ENCODE assay signal across 20 cellular contexts in the genomic region with DNA sequence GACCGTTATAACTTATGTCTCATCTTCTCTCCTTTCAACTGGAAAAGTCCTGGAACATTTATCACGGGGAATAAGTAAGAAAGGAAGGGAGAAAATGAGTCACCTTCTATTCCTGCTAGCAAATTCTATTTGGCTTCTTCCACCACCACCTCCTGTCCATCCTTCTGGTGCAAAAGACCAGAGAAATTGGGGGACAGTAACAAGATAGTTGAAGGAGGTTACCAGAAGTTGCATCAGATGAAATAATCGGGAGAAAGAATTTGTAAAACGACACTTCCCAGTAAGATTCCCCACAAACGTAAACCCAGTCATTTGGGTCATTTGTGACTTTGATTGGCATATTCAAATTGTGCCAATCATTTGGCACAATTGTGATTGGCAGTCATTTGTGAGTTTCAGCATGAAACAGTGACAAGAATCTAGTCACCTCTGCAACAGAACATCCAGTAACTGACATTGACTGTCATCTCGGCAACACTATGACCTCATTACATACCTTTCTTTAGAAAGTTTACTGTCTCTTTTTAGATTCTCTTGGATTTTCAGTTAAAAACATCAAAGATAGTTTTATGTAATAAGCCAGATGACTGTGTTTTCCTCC. TPM values are rescaled to one million over a fixed set of nuclear protein-coding genes. Genes with fewer than 3 reads are reported as not detected.
DNase-seq lines count a peak whose midpoint lies in the region; ATAC-seq, FAIRE-seq and TF ChIP-seq lines count a peak whose summit lies in the region.
"Had no signal": no experiment of that assay in that cellular context is flagged by ENCODE, and none has a peak within 500 bp of the region (broad histone marks: within the 10 kb centered on the region; RNA-seq: fewer than 3 reads in every experiment).

No MANE protein-coding gene starts in this region.

- no peak overlapping the region for H2BK12ac ChIP-seq in H1 (ENCODE audit: low read depth, low read length)

- no peaks in the 10 kb centered on the region for H3K9me3 ChIP-seq in H1 (ENCODE audit: insufficient read depth in 2 of 2, low read depth in 1 of 2, low read length in 1 of 2)
- no peaks in the 10 kb centered on the region for H3K9me3 ChIP-seq in psoas muscle
- H3K9me3 ChIP-seq: body of pancreas, MG63, uterus had no signal

- H3K4me2 ChIP-seq in H1 (ENCODE audit: insufficient read depth in 1 of 2, low read depth in 2 of 2, low read length in 2 of 2): no peak overlapping the region

- peaks cover 2% of the 10 kb centered on the region for H3K9me3 Mint-ChIP-seq in chondrocyte (ENCODE audit: low read depth)
- H3K9me3 Mint-ChIP-seq: activated T-cell treated with anti-CD3 and anti-CD28 coated beads, Interleukin-2, amount 50 U/mL, for 24 hours; nephron progenitor cell had no signal

- H3K23ac ChIP-seq in H1 (ENCODE audit: insufficient read length): no peak overlapping the region

- 77% methylated on average over 6 of the region's 6 CpGs; no CpG with 5 or more reads in 1 of the 2 experiments for WGBS in H1 (ENCODE audit: extremely low coverage in 1 of 2, insufficient coverage in 1 of 2, insufficient read length in 1 of 2, insufficient replicate concordance in 2 of 2, low coverage in 1 of 2, low lambda C conversion rate in 2 of 2, missing lambda C conversion rate in 1 of 2), 2 experiments
- 29 to 55% (median 34%) methylated on average over 6 of the region's 6 CpGs for WGBS in psoas muscle, 3 donors

- H3K23me2 ChIP-seq in H1 (ENCODE audit: low read depth, low read length): no peaks in the 10 kb centered on the region; the same call in 1 of the 2 replicates

- H3K4ac ChIP-seq in H1 (replicated peaks; ENCODE audit: insufficient read length, low read depth, low read length): no peak overlapping the region

- H2BK15ac ChIP-seq in H1 (ENCODE audit: low read length): no peak overlapping the region

- H4K91ac ChIP-seq in H1 (replicated peaks; ENCODE audit: insufficient read length, low read length): no peak overlapping the region

- no peak overlapping the region for H2AK5ac ChIP-seq in H1 (ENCODE audit: low read depth, low read length)

- ATAC-seq in psoas muscle (peak; percentile 74 to 93 (median 87)), HG03571 (IDR thresholded peaks at IDR 0.05; ENCODE audit: unreplicated experiment) (no peak)
- ATAC-seq: activated CD4-positive, CD25-positive, alpha-beta regulatory T cell treated with anti-CD3 and anti-CD28 coated beads, Interleukin-2, amount 50 U/mL, for 24 hours; activated CD8-positive, alpha-beta T cell treated with anti-CD3 and anti-CD28 coated beads, Interleukin-2, amount 10 ng/mL, durations not matched to agents 7 days and 5 days; body of pancreas; left colon had no signal

- H2BK120ac ChIP-seq in H1 (replicated peaks; ENCODE audit: low read depth, low read length): no peak overlapping the region

- peaks cover 8% of the 10 kb centered on the region for H3K4me1 Mint-ChIP-seq in chondrocyte (ENCODE audit: low read depth)

- no peaks in the 10 kb centered on the region for H4K20me1 ChIP-seq in H1 (replicated peaks in 1 of 2; ENCODE audit: control insufficient read depth in 1 of 2, insufficient read depth in 2 of 2, low read length in 2 of 2)

- TF ChIP-seq CTCF in H1 (IDR thresholded peaks at IDR 0.05; ENCODE audit: control extremely low read depth in 1 of 3, insufficient read depth in 1 of 3, low read depth in 1 of 3, low read length in 3 of 3) (no peak), psoas muscle (IDR thresholded peaks at IDR 0.05) (no peak), chondrocyte (IDR thresholded peaks at IDR 0.05) (no peak)

- H3K4me3 ChIP-seq in H1 (ENCODE audit: extremely low read depth in 1 of 4, insufficient read depth in 2 of 4, low read depth in 3 of 4, low read length in 4 of 4): no peak overlapping the region
- no peak overlapping the region for H3K4me3 ChIP-seq in psoas muscle
- H3K4me3 ChIP-seq: body of pancreas, MG63, uterus had no signal

- H4K8ac ChIP-seq in H1 (ENCODE audit: extremely low read depth, insufficient read depth, low read length): no peak overlapping the region

- H3K27me3 Mint-ChIP-seq in chondrocyte (ENCODE audit: low read depth): no peaks in the 10 kb centered on the region
- H3K27me3 Mint-ChIP-seq: activated T-cell treated with anti-CD3 and anti-CD28 coated beads, Interleukin-2, amount 50 U/mL, for 24 hours had no signal

- H3K79me2 ChIP-seq in H1 (ENCODE audit: control insufficient read depth in 1 of 2, insufficient read depth in 2 of 2, low read length in 2 of 2): no peaks in the 10 kb centered on the region

- H2AFZ ChIP-seq in H1 (ENCODE audit: low read length): no peak overlapping the region

- no peak overlapping the region for H3K56ac ChIP-seq in H1 (replicated peaks; ENCODE audit: insufficient read length, low read depth, low read length)

- no peak overlapping the region for H3K4me3 Mint-ChIP-seq in chondrocyte (ENCODE audit: unreplicated experiment)
- H3K4me3 Mint-ChIP-seq: activated CD8-positive, alpha-beta T cell treated with anti-CD3 and anti-CD28 coated beads, Interleukin-2, amount 10 ng/mL, durations not matched to agents 7 days and 5 days; activated T-cell treated with anti-CD3 and anti-CD28 coated beads, Interleukin-2, amount 50 U/mL, for 24 hours; nephron progenitor cell had no signal

- intact Hi-C loops in psoas muscle (cut with DNase I): no loop called here

- FAIRE-seq in RCC 7860 (lab: Jason Lieb, UNC) (peak; percentile 71), H1 (lab: Jason Lieb, UNC) (no peak)

- TF ChIP-seq POLR2A in H1 (IDR thresholded peaks at IDR 0.05; ENCODE audit: control extremely low read depth in 1 of 2, low read depth in 2 of 2, low read length in 2 of 2): no peak

- H3K4me1 ChIP-seq in H1 (replicated peaks in 1 of 4; ENCODE audit: control insufficient read depth in 3 of 4, insufficient read depth in 4 of 4, low read length in 3 of 4) (no peaks in the 10 kb centered on the region; a peak in 1 of 7 replicates), psoas muscle (no peaks in the 10 kb centered on the region)
- H3K4me1 ChIP-seq: body of pancreas, uterus had no signal

- H3K27ac Mint-ChIP-seq in chondrocyte (ENCODE audit: unreplicated experiment): no peak overlapping the region
- H3K27ac Mint-ChIP-seq: activated CD8-positive, alpha-beta T cell treated with anti-CD3 and anti-CD28 coated beads, Interleukin-2, amount 10 ng/mL, durations not matched to agents 7 days and 5 days; activated T-cell treated with anti-CD3 and anti-CD28 coated beads, Interleukin-2, amount 50 U/mL, for 24 hours; nephron progenitor cell had no signal

- POLR2A ChIA-PET in H1 (lab: Charles Lee; ENCODE audit: partially characterized antibody): no interaction called here

- TF ChIP-seq EP300 in H1 (IDR thresholded peaks at IDR 0.05; ENCODE audit: borderline replicate concordance in 1 of 2, low read depth in 2 of 2, low read length in 2 of 2): no peak

- H3K36me3 ChIP-seq in H1 (ENCODE audit: control insufficient read depth in 2 of 4, insufficient read depth in 4 of 4, low read length in 3 of 4) (no peaks in the 10 kb centered on the region), psoas muscle (ENCODE audit: insufficient read depth in 1 of 2, low read depth in 1 of 2) (no peaks in the 10 kb centered on the region)
- H3K36me3 ChIP-seq: MG63, uterus had no signal

- no peaks in the 10 kb centered on the region for H3K27me3 ChIP-seq in H1 (replicated peaks in 1 of 4; ENCODE audit: control insufficient read depth in 3 of 4, extremely low read depth in 1 of 4, insufficient read depth in 3 of 4, low read length in 3 of 4)
- H3K27me3 ChIP-seq in psoas muscle (ENCODE audit: insufficient read depth in 3 of 3, low read length in 2 of 3): no peaks in the 10 kb centered on the region
- H3K27me3 ChIP-seq: body of pancreas, MG63, uterus had no signal

- H3K27ac ChIP-seq in H1 (ENCODE audit: low read depth, low read length) (no peak overlapping the region), psoas muscle (no peak overlapping the region)
- H3K27ac ChIP-seq: body of pancreas, uterus had no signal

- peak; percentile 45 for DNase-seq in EH (ENCODE audit: low read depth)
- DNase-seq in RCC 7860 (ENCODE audit: low spot score): peak; percentile 49
- no peak for DNase-seq in H1 (ENCODE audit: low read depth in 1 of 2, low spot score in 2 of 2)
- no peak for DNase-seq in psoas muscle
- DNase-seq in OCI-M1 (lab: John Stamatoyannopoulos, UW): no peak
- DNase-seq in chondrocyte (ENCODE audit: low spot score): no peak
- DNase-seq in DMS79 (lab: John Stamatoyannopoulos, UW): no peak
- DNase-seq: activated CD8-positive, alpha-beta T cell treated with anti-CD3 and anti-CD28 coated beads, Interleukin-2, amount 10 ng/mL, durations not matched to agents 7 days and 5 days; activated naive CD4-positive, alpha-beta T cell treated with anti-CD3 and anti-CD28 coated beads, Interleukin-2, amount 50 U/mL, for 16 hours; activated T-cell treated with anti-CD3 and anti-CD28 coated beads, Interleukin-2, amount 50 U/mL, for 24 hours; body of pancreas; cortex of kidney; foreskin melanocyte; left colon; MG63; nephron progenitor cell; T1000; uterus had no signal

- H3K9ac ChIP-seq in H1 (replicated peaks in 1 of 4; ENCODE audit: extremely low read depth in 1 of 4, low read depth in 3 of 4, low read length in 3 of 4): no peak overlapping the region

- CTCF ChIA-PET in H1 (lab: Charles Lee; ENCODE audit: partially characterized antibody): interaction anchor here (0.6 kb wide), 1 partner anchor 350 kb away, joined by 3 read pairs; no protein-coding TSS in a partner anchor

- H3K18ac ChIP-seq in H1 (ENCODE audit: extremely low read depth, low read length): no peak overlapping the region

- H2BK5ac ChIP-seq in H1 (ENCODE audit: low read depth, low read length): no peak overlapping the region

- TF ChIP-seq RAD21 in H1 (IDR thresholded peaks at IDR 0.05 in 1 of 2, conservative IDR thresholded peaks at IDR 0.05 in 1 of 2; ENCODE audit: low read depth in 2 of 2, low read length in 2 of 2): no peak

- no peak overlapping the region for H4K5ac ChIP-seq in H1 (ENCODE audit: insufficient read length, low read depth, low read length)

- no peak overlapping the region for H3K14ac ChIP-seq in H1 (ENCODE audit: insufficient read length)

- H3K79me1 ChIP-seq in H1 (ENCODE audit: low read depth, low read length): no peaks in the 10 kb centered on the region

- H2BK20ac ChIP-seq in H1 (ENCODE audit: low read length): no peak overlapping the region

- H3K36me3 Mint-ChIP-seq in chondrocyte (ENCODE audit: low read depth): no peaks in the 10 kb centered on the region

RNA-seq across cellular contexts. Expression of gene PIK3CG, which starts 51.3 kb away (rescaled TPM):
- not detected in 2 replicates for total RNA-seq in H1 (2021; fragmentation: NEBNext Ultra II Directional; extraction: Animal tissue kit (Norgen Biotek cat#: 25700))
- polyA plus RNA-seq in H1 (2011; rRNA removed) (not detected in 2 replicates), psoas muscle (under 1 TPM; 0.13 to 0.18 (median 0.16) TPM)
- polyA plus RNA-seq in H1 (2011; cell fraction: cytosol; rRNA removed): not detected
- polyA plus RNA-seq in H1 (2011; cell fraction: nucleus; rRNA removed): not detected
- not detected in 4 replicates for polyA plus RNA-seq in H1 (2012, experiment 1 of 2)
- polyA plus RNA-seq in H1 (2012, experiment 2 of 2): not detected
- polyA plus RNA-seq in H1 (2013, experiment 1 of 2): not detected
- not detected for polyA plus RNA-seq in H1 (2013, experiment 2 of 2)
- not detected in 2 replicates for polyA minus RNA-seq in H1 (2011; rRNA and poly(A)+ RNA removed)
- polyA minus RNA-seq in H1 (2011; cell fraction: cytosol; rRNA and poly(A)+ RNA removed): not detected
- not detected for polyA minus RNA-seq in H1 (2011; cell fraction: nucleus; rRNA and poly(A)+ RNA removed)
- total RNA-seq in psoas muscle (1 to 10 TPM in 3 of 4 donors, under 1 TPM in 1; 0.74 to 1.6 (median 1.2) TPM), chondrocyte (not detected in 3 replicates)

Comparison
In these comparisons a context has a peak if more than half of its experiments do, and no peak if none do; other contexts are left out.
1. DNase-seq: peak in EH (single experiment) and RCC 7860 (single experiment); none in H1 (0 of 2), psoas muscle (0 of 2), OCI-M1 (single experiment), chondrocyte (single experiment) and DMS79 (single experiment).